Comparison of ENCODE assay signal across 10 cellular contexts in genomic region chr10:3777876-3778707, GRCh38. TPM values are rescaled to one million over a fixed set of nuclear protein-coding genes. Genes with fewer than 3 reads are reported as not detected.
DNase-seq lines count a peak whose midpoint lies in the region; ATAC-seq and TF ChIP-seq lines count a peak whose summit lies in the region.
"Had no signal": no experiment of that assay in that cellular context is flagged by ENCODE, and none has a peak within 500 bp of the region (broad histone marks: within the 10 kb centered on the region; RNA-seq: fewer than 3 reads in every experiment).

No MANE protein-coding gene starts in this region.

- peak overlapping the region; percentile 91 for H3K27ac Mint-ChIP-seq in stimulated activated naive CD8-positive, alpha-beta T cell treated with anti-CD3 and anti-CD28 coated beads, Interleukin-15, Interleukin-2, amounts not matched to agents 100 ng/mL and 50 ng/mL, for 24 hours

- H3K9ac ChIP-seq in colonic mucosa (ENCODE audit: low read depth in 2 of 2, low read length in 2 of 2): peak overlapping the region in 1 of 2 donors; percentile 31
- peak overlapping the region; percentile 17 for H3K9ac ChIP-seq in mucosa of stomach (ENCODE audit: low read length)

- peak overlapping the region; percentile 100 for H3K27ac ChIP-seq in colonic mucosa
- H3K27ac ChIP-seq in WERI-Rb-1: no peak overlapping the region

- no peak for ATAC-seq in stimulated activated naive CD8-positive, alpha-beta T cell treated with anti-CD3 and anti-CD28 coated beads, Interleukin-15, Interleukin-2, amounts not matched to agents 100 U/mL and 50 U/mL, for 24 hours

- H3K9me3 Mint-ChIP-seq in stimulated activated naive CD8-positive, alpha-beta T cell treated with anti-CD3 and anti-CD28 coated beads, Interleukin-15, Interleukin-2, amounts not matched to agents 100 ng/mL and 50 ng/mL, for 24 hours: no peaks in the 10 kb centered on the region

- DNase-seq in stimulated activated naive CD8-positive, alpha-beta T cell treated with anti-CD3 and anti-CD28 coated beads, Interleukin-15, Interleukin-2, amounts not matched to agents 100 U/mL and 50 U/mL, for 24 hours: no peak
- DNase-seq in colonic mucosa (no peak), NOMO-1 (lab: John Stamatoyannopoulos, UW; ENCODE audit: unreplicated experiment in 2 of 2) (no peak), NCI-H1048 (lab: John Stamatoyannopoulos, UW) (no peak), WERI-Rb-1 (no peak)
- no peak for DNase-seq in central memory CD4-positive, alpha-beta T cell
- DNase-seq: DMS153, Karpas-422 had no signal

- no peak for TF ChIP-seq CTCF in colonic mucosa (IDR thresholded peaks at IDR 0.05)
- no peak for TF ChIP-seq CTCF in WERI-Rb-1 (IDR thresholded peaks at IDR 0.05; ENCODE audit: low read depth, low read length)

- intact Hi-C loops in colonic mucosa (cut with DNase I): loop anchor here (5.0 kb wide), 1 partner anchor 536 kb away; no protein-coding TSS in a partner anchor

- H3K27me3 Mint-ChIP-seq in stimulated activated naive CD8-positive, alpha-beta T cell treated with anti-CD3 and anti-CD28 coated beads, Interleukin-15, Interleukin-2, amounts not matched to agents 100 ng/mL and 50 ng/mL, for 24 hours: no peaks in the 10 kb centered on the region

- H3K36me3 Mint-ChIP-seq in stimulated activated naive CD8-positive, alpha-beta T cell treated with anti-CD3 and anti-CD28 coated beads, Interleukin-15, Interleukin-2, amounts not matched to agents 100 ng/mL and 50 ng/mL, for 24 hours (ENCODE audit: low read depth): peaks cover 85% of the 10 kb centered on the region

- no peak overlapping the region for H3K4me3 ChIP-seq in colonic mucosa
- no peak overlapping the region for H3K4me3 ChIP-seq in mucosa of stomach (ENCODE audit: low read length)
- H3K4me3 ChIP-seq in WERI-Rb-1 (ENCODE audit: low read depth, low read length): no peak overlapping the region

- H3K4me1 Mint-ChIP-seq in stimulated activated naive CD8-positive, alpha-beta T cell treated with anti-CD3 and anti-CD28 coated beads, Interleukin-15, Interleukin-2, amounts not matched to agents 100 ng/mL and 50 ng/mL, for 24 hours (ENCODE audit: low read depth): peaks cover 82% of the 10 kb centered on the region

- H3K9me3 ChIP-seq in colonic mucosa (no peaks in the 10 kb centered on the region), mucosa of stomach (ENCODE audit: control insufficient read depth, low read length) (no peaks in the 10 kb centered on the region), WERI-Rb-1 (ENCODE audit: severe bottlenecking) (no peaks in the 10 kb centered on the region)

- peaks cover 19% of the 10 kb centered on the region for H3K36me3 ChIP-seq in colonic mucosa
- H3K36me3 ChIP-seq in mucosa of stomach (ENCODE audit: control insufficient read depth, insufficient read depth, low read length): peaks cover 46% of the 10 kb centered on the region
- H3K36me3 ChIP-seq in WERI-Rb-1: peaks cover 43% of the 10 kb centered on the region

- H3K27me3 ChIP-seq in colonic mucosa (no peaks in the 10 kb centered on the region), mucosa of stomach (ENCODE audit: control insufficient read depth, insufficient read depth, low read length) (no peaks in the 10 kb centered on the region), WERI-Rb-1 (ENCODE audit: insufficient read depth, low read depth, severe bottlenecking) (no peaks in the 10 kb centered on the region)

- peaks cover 14% of the 10 kb centered on the region for H3K4me1 ChIP-seq in colonic mucosa
- H3K4me1 ChIP-seq in mucosa of stomach (ENCODE audit: control insufficient read depth, insufficient read depth, low read length): peaks cover 61% of the 10 kb centered on the region

- peak overlapping the region; percentile 77 for H3K4me3 Mint-ChIP-seq in stimulated activated naive CD8-positive, alpha-beta T cell treated with anti-CD3 and anti-CD28 coated beads, Interleukin-15, Interleukin-2, amounts not matched to agents 100 ng/mL and 50 ng/mL, for 24 hours

RNA-seq across cellular contexts. Expression of gene KLF6, which starts 6.9 kb away (rescaled TPM):
- total RNA-seq in colonic mucosa: 100 to 1,000 TPM; 106 to 299 TPM
